26 cellular contexts compared by ENCODE assay signal in genomic region chr2:101871480-101871879, GRCh38.
"Had no signal": no experiment of that assay in that cellular context is flagged by ENCODE, and none has a peak within 500 bp of the region (broad histone marks: within the 10 kb centered on the region; RNA-seq: fewer than 3 reads in every experiment).

No MANE protein-coding gene starts in this region.

- H3K27me3 ChIP-seq: adrenal gland, ascending aorta, colonic mucosa, dorsolateral prefrontal cortex, esophagus squamous epithelium, gastrocnemius medialis, right lobe of liver, tibial nerve, vagina had no signal

- H3K9me3 Mint-ChIP-seq: activated CD4-positive, alpha-beta memory T cell treated with anti-CD3 and anti-CD28 coated beads, Interleukin-2, amount 10 ng/mL, durations not matched to agents 7 days and 5 days; central memory CD8-positive, alpha-beta T cell; effector memory CD8-positive, alpha-beta T cell; nephron; stimulated activated naive CD8-positive, alpha-beta T cell treated with anti-CD3 and anti-CD28 coated beads, Interleukin-15, amount 100 ng/mL, for 72 hours; T-cell; WTC11 had no signal

- ATAC-seq: effector memory CD8-positive, alpha-beta T cell; gastrocnemius medialis; stimulated activated naive CD8-positive, alpha-beta T cell treated with anti-CD3 and anti-CD28 coated beads, Interleukin-15, amount 100 ng/mL, for 72 hours; T-cell; WTC11 had no signal

- H3K27ac ChIP-seq: adrenal gland, colonic mucosa, esophagus squamous epithelium, gastrocnemius medialis, right lobe of liver, skin epidermis, tibial nerve, vagina had no signal

- H3K27me3 Mint-ChIP-seq: activated CD4-positive, alpha-beta memory T cell treated with anti-CD3 and anti-CD28 coated beads, Interleukin-2, amount 10 ng/mL, durations not matched to agents 7 days and 5 days; activated naive CD8-positive, alpha-beta T cell; central memory CD8-positive, alpha-beta T cell; effector memory CD8-positive, alpha-beta T cell; stimulated activated naive CD8-positive, alpha-beta T cell treated with anti-CD3 and anti-CD28 coated beads, Interleukin-15, amount 100 ng/mL, for 72 hours; T-cell had no signal

- H3K27ac Mint-ChIP-seq: activated CD4-positive, alpha-beta memory T cell treated with anti-CD3 and anti-CD28 coated beads, Interleukin-2, amount 10 ng/mL, durations not matched to agents 7 days and 5 days; activated naive CD8-positive, alpha-beta T cell; nephron; stimulated activated naive CD8-positive, alpha-beta T cell treated with anti-CD3 and anti-CD28 coated beads, Interleukin-15, amount 100 ng/mL, for 72 hours; WTC11 had no signal

- H3K9me3 ChIP-seq: adrenal gland, ascending aorta, colonic mucosa, esophagus squamous epithelium, gastrocnemius medialis, right lobe of liver, tibial nerve, vagina had no signal

- DNase-seq: activated CD4-positive, alpha-beta memory T cell treated with anti-CD3 and anti-CD28 coated beads, Interleukin-2, amount 10 ng/mL, durations not matched to agents 7 days and 5 days; activated gamma-delta T cell treated with Interleukin-2 at 50 U/mL for 16 hours; adrenal gland; colonic mucosa; dorsolateral prefrontal cortex; effector memory CD8-positive, alpha-beta T cell; esophagus squamous epithelium; gastrocnemius medialis; hippocampal formation; kidney glomerular epithelial cell; left ventricle myocardium superior; mammary epithelial cell; occipital lobe; right lobe of liver; stimulated activated CD4-positive, alpha-beta T cell treated with anti-CD3 and anti-CD28 coated beads, Interleukin-1b, Interleukin-23, amount 100 ng/mL, for 48 hours; stimulated activated naive CD8-positive, alpha-beta T cell treated with anti-CD3 and anti-CD28 coated beads, Interleukin-15, amount 100 ng/mL, for 72 hours; T-cell; T-helper 9 cell had no signal

- H3K4me3 Mint-ChIP-seq: activated CD4-positive, alpha-beta memory T cell treated with anti-CD3 and anti-CD28 coated beads, Interleukin-2, amount 10 ng/mL, durations not matched to agents 7 days and 5 days; activated naive CD8-positive, alpha-beta T cell; central memory CD8-positive, alpha-beta T cell; effector memory CD8-positive, alpha-beta T cell; nephron; stimulated activated naive CD8-positive, alpha-beta T cell treated with anti-CD3 and anti-CD28 coated beads, Interleukin-15, amount 100 ng/mL, for 72 hours; T-cell; WTC11 had no signal

- H3K4me3 ChIP-seq: adrenal gland, ascending aorta, colonic mucosa, dorsolateral prefrontal cortex, esophagus squamous epithelium, gastrocnemius medialis, right lobe of liver, skin epidermis, tibial nerve, vagina had no signal

- H3K4me1 Mint-ChIP-seq: central memory CD8-positive, alpha-beta T cell; nephron; stimulated activated naive CD8-positive, alpha-beta T cell treated with anti-CD3 and anti-CD28 coated beads, Interleukin-15, amount 100 ng/mL, for 72 hours; T-cell had no signal

- H3K4me1 ChIP-seq: adrenal gland, ascending aorta, colonic mucosa, esophagus squamous epithelium, gastrocnemius medialis, right lobe of liver, tibial nerve, vagina had no signal
